Comparison of ENCODE assay signal across 8 cellular contexts in genomic region chr10:71725998-71726672, GRCh38. TPM values are rescaled to one million over a fixed set of nuclear protein-coding genes. Genes with fewer than 3 reads are reported as not detected.
DNase-seq lines count a peak whose midpoint lies in the region; ATAC-seq, FAIRE-seq and TF ChIP-seq lines count a peak whose summit lies in the region.

No MANE protein-coding gene starts in this region.

- no peaks in the 10 kb centered on the region for H3K9me3 ChIP-seq in GM23248 (ENCODE audit: low read depth)
- H3K9me3 ChIP-seq in K562 (replicated peaks; ENCODE audit: control insufficient read depth, insufficient read depth, low read depth, low read length): no peaks in the 10 kb centered on the region
- no peaks in the 10 kb centered on the region for H3K9me3 ChIP-seq in naive thymus-derived CD4-positive, alpha-beta T cell (ENCODE audit: control insufficient read depth in 2 of 3, low read length in 3 of 3)

- FAIRE-seq in K562 (lab: Jason Lieb, UNC): peak; percentile 77

- H3K4me3 ChIP-seq in GM23248 (no peak overlapping the region), K562 (no peak overlapping the region)
- peak overlapping the region; percentile 2 for H3K4me3 ChIP-seq in naive thymus-derived CD4-positive, alpha-beta T cell (ENCODE audit: low read length)

- H3K27ac Mint-ChIP-seq in naive thymus-derived CD4-positive, alpha-beta T cell: peak overlapping the region; percentile 96 to 99 (median 97)

- H3K27me3 Mint-ChIP-seq in naive thymus-derived CD4-positive, alpha-beta T cell: no peaks in the 10 kb centered on the region

- peak; percentile 22 to 55 (median 48); a peak in 4 of 6 replicates for TF ChIP-seq CTCF in K562 (IDR thresholded peaks at IDR 0.05 in 2 of 3, conservative IDR thresholded peaks at IDR 0.05 in 1 of 3; ENCODE audit: insufficient read depth in 2 of 3, low read depth in 1 of 3, low read length in 3 of 3)

- H3K9ac ChIP-seq in GM23248 (no peak overlapping the region), K562 (ENCODE audit: insufficient read depth in 1 of 2, low read depth in 2 of 2, low read length in 2 of 2) (no peak overlapping the region)

- peaks cover 45 to 97% (median 67%) of the 10 kb centered on the region in 7 donors for H3K4me1 Mint-ChIP-seq in naive thymus-derived CD4-positive, alpha-beta T cell

- ATAC-seq in SK-N-SH treated with all-trans-retinoic acid at 6 μM for 48 hours: peak; percentile 74
- ATAC-seq in K562: peak; percentile 39
- no peak for ATAC-seq in naive thymus-derived CD4-positive, alpha-beta T cell
- no peak for ATAC-seq in GM21447 (IDR thresholded peaks at IDR 0.05; ENCODE audit: unreplicated experiment)
- ATAC-seq in HG02852 (IDR thresholded peaks at IDR 0.05; ENCODE audit: unreplicated experiment): no peak

- H3K27ac ChIP-seq in GM23248: no peak overlapping the region
- H3K27ac ChIP-seq in K562 (ENCODE audit: extremely low read depth, low read depth, low read length): no peak overlapping the region
- H3K27ac ChIP-seq in naive thymus-derived CD4-positive, alpha-beta T cell (ENCODE audit: low read depth, low read length): peak overlapping the region; percentile 79

- POLR2A ChIA-PET in K562 (lab: Yijun Ruan, JAX): interaction anchor here (0.9 to 2.2 kb wide), 3 partner anchors 12 to 41 kb away, joined by 3 to 6 read pairs (median 3); no protein-coding TSS in a partner anchor
- POLR2A ChIA-PET in naive thymus-derived CD4-positive, alpha-beta T cell (lab: Charles Lee): interaction anchor here (0.7 to 23.5 kb wide), 11 partner anchors 11 to 51 kb away, joined by 3 to 521 read pairs (median 8); partner anchors contain the start of genes C10orf105 and VSIR

- no TSS peak for BruUV-seq in K562 (replicated peaks; lab: Mats Ljungman, UMichigan)

- H3K27me3 ChIP-seq in GM23248 (replicated peaks; ENCODE audit: insufficient read depth) (no peaks in the 10 kb centered on the region), K562 (ENCODE audit: control insufficient read depth in 2 of 2, insufficient read depth in 2 of 2, low read length in 2 of 2) (no peaks in the 10 kb centered on the region)
- H3K27me3 ChIP-seq in naive thymus-derived CD4-positive, alpha-beta T cell (ENCODE audit: control insufficient read depth in 2 of 2, insufficient read depth in 2 of 2, low read length in 2 of 2): no peaks in the 10 kb centered on the region

- H3K9me1 ChIP-seq in K562 (ENCODE audit: control insufficient read depth, insufficient read depth, low read length): no peaks in the 10 kb centered on the region

- H3K36me3 Mint-ChIP-seq in naive thymus-derived CD4-positive, alpha-beta T cell: no peaks in the 10 kb centered on the region

- WGBS in GM23248 (ENCODE audit: low coverage in 1 of 2, low lambda C conversion rate in 2 of 2, missing lambda C conversion rate in 2 of 2), 2 experiments: 21 to 22% methylated on average over 8 to 9 of the region's 9 CpGs
- 13% methylated on average over 9 of the region's 9 CpGs for WGBS in K562 (ENCODE audit: insufficient coverage, low coverage, missing lambda C conversion rate)

- CTCF ChIA-PET in K562 (lab: Yijun Ruan, JAX; ENCODE audit: low intra/inter-chr PET ratio): no interaction called here
- CTCF ChIA-PET in naive thymus-derived CD4-positive, alpha-beta T cell (lab: Charles Lee): interaction anchor here (0.8 to 6.4 kb wide), 16 partner anchors 9 to 56 kb away, joined by 3 to 48 read pairs (median 6); partner anchors contain the start of gene VSIR

- H2AFZ ChIP-seq in GM23248: 0 out of 2 replicates have a peak overlapping the region, but pooled peaks have one; percentile 1
- no peak overlapping the region for H2AFZ ChIP-seq in K562 (ENCODE audit: low read depth, low read length)

- peak; percentile 66 for DNase-seq in GM23248
- DNase-seq in K562 (ENCODE audit: extremely low read depth in 1 of 4, low spot score in 3 of 4): peak; percentile 59 to 71 (median 66)
- DNase-seq in naive thymus-derived CD4-positive, alpha-beta T cell: peak in 3 of 9 donors; percentile 43 to 84 (median 49)
- DNase-seq in NCI-H2227 treated with DMSO at 0.1 percent for 48 hours (lab: John Stamatoyannopoulos, UW): no peak
- no peak for DNase-seq in NCI-H774 (lab: John Stamatoyannopoulos, UW)

- H4K20me1 ChIP-seq in GM23248 (ENCODE audit: insufficient read depth) (no peaks in the 10 kb centered on the region), K562 (replicated peaks; ENCODE audit: control insufficient read depth, insufficient read depth, low read length) (no peaks in the 10 kb centered on the region)

- no peaks in the 10 kb centered on the region for H3F3A ChIP-seq in GM23248 (ENCODE audit: insufficient read depth)

- H3K4me2 ChIP-seq in GM23248 (ENCODE audit: unreplicated experiment) (no peak overlapping the region), K562 (ENCODE audit: insufficient read depth, low read length) (no peak overlapping the region)

- TF ChIP-seq POLR2A in K562 (conservative IDR thresholded peaks at IDR 0.05): no peak

- intact Hi-C loops in K562 (cut with micrococcal nuclease): no loop called here
- intact Hi-C loops in naive thymus-derived CD4-positive, alpha-beta T cell (cut with micrococcal nuclease): loop anchor here (1.0 to 2.0 kb wide), 5 partner anchors 13 to 43 kb away; no protein-coding TSS in a partner anchor

- H3K79me2 ChIP-seq in GM23248 (ENCODE audit: insufficient read depth): no peaks in the 10 kb centered on the region
- no peaks in the 10 kb centered on the region for H3K79me2 ChIP-seq in K562 (ENCODE audit: control insufficient read depth, insufficient read depth, low read length)

- no peak for TF ChIP-seq RAD21 in K562 (CRISPR knock-in tag; conservative IDR thresholded peaks at IDR 0.05 in 1 of 2, IDR thresholded peaks at IDR 0.05 in 1 of 2)

- H3K4me3 Mint-ChIP-seq in naive thymus-derived CD4-positive, alpha-beta T cell: peak overlapping the region; percentile 41 to 86 (median 75)

- H3K9me2 ChIP-seq in GM23248 (ENCODE audit: insufficient read depth): no peaks in the 10 kb centered on the region

- peaks cover 0 to 1% (median 0%) of the 10 kb centered on the region in 11 donors for H3K9me3 Mint-ChIP-seq in naive thymus-derived CD4-positive, alpha-beta T cell

- no peaks in the 10 kb centered on the region for H3K36me3 ChIP-seq in GM23248 (ENCODE audit: low read depth)
- no peaks in the 10 kb centered on the region for H3K36me3 ChIP-seq in K562 (ENCODE audit: control insufficient read depth, insufficient read depth, low read length)
- no peaks in the 10 kb centered on the region for H3K36me3 ChIP-seq in naive thymus-derived CD4-positive, alpha-beta T cell (ENCODE audit: control insufficient read depth in 2 of 3, insufficient read depth in 3 of 3, low read length in 3 of 3)

- H3K4me1 ChIP-seq in GM23248 (ENCODE audit: insufficient read depth) (peaks cover 20% of the 10 kb centered on the region; the same call in 1 of the 2 replicates), K562 (replicated peaks in 1 of 2; ENCODE audit: control insufficient read depth in 2 of 2, insufficient read depth in 2 of 2, low read length in 2 of 2) (peaks cover 31 to 57% of the 10 kb centered on the region in 2 experiments)
- H3K4me1 ChIP-seq in naive thymus-derived CD4-positive, alpha-beta T cell (ENCODE audit: control insufficient read depth in 2 of 2, insufficient read depth in 2 of 2, low read length in 2 of 2): peaks cover 60 to 64% of the 10 kb centered on the region in 2 donors

- no peak for TF ChIP-seq EP300 in K562 (IDR thresholded peaks at IDR 0.05; ENCODE audit: low read length)

- in situ Hi-C loops in GM23248 (cut with MboI): no loop called here
- in situ Hi-C loops in K562 (cut with MboI): no loop called here

RNA-seq across cellular contexts. Expression of gene C10orf105, which starts 6.6 kb away (rescaled TPM):
- not detected in 2 replicates for total RNA-seq in GM23248 (2014; rRNA removed; shearing (Covaris generic))
- polyA plus RNA-seq in GM23248 (2016; fragmentation: Nextera tagmentation; extraction: Ambion mirVana): 0.06 TPM in 1 of 2 replicates, not detected in the other
- total RNA-seq in K562 (2011; cell fraction: chromatin; rRNA removed; ENCODE audit: low replicate concordance): 0.09 TPM in 1 of 2 replicates, not detected in the other
- 0.17 TPM in 1 of 2 replicates, not detected in the other for total RNA-seq in K562 (2011; cell fraction: nucleolus; rRNA removed)
- not detected in 2 replicates for total RNA-seq in K562 (2011; cell fraction: nucleoplasm; rRNA removed)
- total RNA-seq in K562 (2014; rRNA removed): not detected in 2 replicates
- 0.03 and 0.04 TPM in 2 replicates for total RNA-seq in K562 (2014; rRNA removed; fragmentation: Illumina TruSeq; extraction: Trizol)
- total RNA-seq in K562 (2015; rRNA removed; fragmentation: Illumina TruSeq; extraction: Trizol): 0.15 and 0.25 TPM in 2 replicates
- 0.09 TPM in 2 replicates for total RNA-seq in K562 (2021)
- 0.04 TPM in 2 replicates for polyA plus RNA-seq in K562 (2011; rRNA removed)
- polyA plus RNA-seq in K562 (2011; cell fraction: cytosol; rRNA removed): 0.01 and 0.12 TPM in 2 replicates
- 0.10 TPM in 1 of 2 replicates, not detected in the other for polyA plus RNA-seq in K562 (2011; cell fraction: nucleus; rRNA removed)
- 0.40 and 0.58 TPM in 2 replicates for polyA plus RNA-seq in K562 (2012)
- polyA plus RNA-seq in K562 (2014; fragmentation: Illumina TruSeq; extraction: Trizol): 0.03 and 0.07 TPM in 2 replicates
- polyA plus RNA-seq in K562 (2014; fragmentation: Nextera tagmentation; extraction: Ambion mirVana): not detected
- polyA plus RNA-seq in K562 (2014; rRNA removed): 0.04 and 0.11 TPM in 2 replicates
- 0.18 TPM in 1 of 2 replicates, not detected in the other for polyA minus RNA-seq in K562 (2011; rRNA and poly(A)+ RNA removed)
- polyA minus RNA-seq in K562 (2011; cell fraction: cytosol; rRNA and poly(A)+ RNA removed): 0.19 TPM in 1 of 2 replicates, not detected in the other
- under 0.01 and 0.11 TPM in 2 replicates for polyA minus RNA-seq in K562 (2011; cell fraction: nucleus; rRNA and poly(A)+ RNA removed)
- total RNA-seq in naive thymus-derived CD4-positive, alpha-beta T cell: 1 to 10 TPM in 1 of 5 experiments, under 1 TPM in 4; 0.13 to 1.0 (median 0.19) TPM
- polyA plus RNA-seq in naive thymus-derived CD4-positive, alpha-beta T cell: not detected

RNA-seq across cellular contexts. Expression of gene VSIR, which starts 47.2 kb away (rescaled TPM):
- total RNA-seq in GM23248 (2014; rRNA removed; shearing (Covaris generic)): 60.8 and 81.6 TPM in 2 replicates
- polyA plus RNA-seq in GM23248 (2016; fragmentation: Nextera tagmentation; extraction: Ambion mirVana) (152 and 153 TPM in 2 replicates), K562 (2011; rRNA removed) (6.3 and 7.9 TPM in 2 replicates), K562 (2014; fragmentation: Illumina TruSeq; extraction: Trizol) (12.1 and 15.1 TPM in 2 replicates), K562 (2014; fragmentation: Nextera tagmentation; extraction: Ambion mirVana) (under 1 TPM; 0.14 to 0.41 TPM), K562 (2014; rRNA removed) (9.3 and 12.6 TPM in 2 replicates)
- total RNA-seq in K562 (2011; cell fraction: chromatin; rRNA removed; ENCODE audit: low replicate concordance): 4.2 and 14.4 TPM in 2 replicates
- total RNA-seq in K562 (2011; cell fraction: nucleolus; rRNA removed): 9.6 and 14.8 TPM in 2 replicates
- total RNA-seq in K562 (2011; cell fraction: nucleoplasm; rRNA removed): 9.2 and 10.6 TPM in 2 replicates
- total RNA-seq in K562 (2014; rRNA removed) (12.7 and 13.1 TPM in 2 replicates), K562 (2014; rRNA removed; fragmentation: Illumina TruSeq; extraction: Trizol) (2.4 and 3.0 TPM in 2 replicates), K562 (2015; rRNA removed; fragmentation: Illumina TruSeq; extraction: Trizol) (20.1 and 20.5 TPM in 2 replicates), K562 (2021) (15.2 and 15.7 TPM in 2 replicates)
- 4.8 and 19.8 TPM in 2 replicates for polyA plus RNA-seq in K562 (2011; cell fraction: cytosol; rRNA removed)
- polyA plus RNA-seq in K562 (2011; cell fraction: nucleus; rRNA removed): 7.5 and 24.7 TPM in 2 replicates
- 17.5 and 209 TPM in 2 replicates for polyA plus RNA-seq in K562 (2012)
- polyA minus RNA-seq in K562 (2011; rRNA and poly(A)+ RNA removed): 2.1 and 6.2 TPM in 2 replicates
- polyA minus RNA-seq in K562 (2011; cell fraction: cytosol; rRNA and poly(A)+ RNA removed): 4.9 and 8.1 TPM in 2 replicates
- polyA minus RNA-seq in K562 (2011; cell fraction: nucleus; rRNA and poly(A)+ RNA removed): 6.1 and 8.9 TPM in 2 replicates
- total RNA-seq in naive thymus-derived CD4-positive, alpha-beta T cell: 100 to 1,000 TPM in 3 of 5 experiments, 10 to 100 TPM in 2; 91.1 to 271 (median 101) TPM
- 100 to 1,000 TPM; 220 to 300 TPM for polyA plus RNA-seq in naive thymus-derived CD4-positive, alpha-beta T cell

Comparison
In these comparisons a context has a peak if more than half of its experiments do, and no peak if none do; other contexts are left out.
1. DNase-seq: peak in GM23248 (single experiment) and K562 (4 of 4); none in NCI-H2227 treated with DMSO at 0.1 percent for 48 hours (single experiment) and NCI-H774 (single experiment).
2. ATAC-seq: peak in SK-N-SH treated with all-trans-retinoic acid at 6 μM for 48 hours (single experiment) and K562 (single experiment); none in naive thymus-derived CD4-positive, alpha-beta T cell (single experiment), GM21447 (single experiment) and HG02852 (single experiment).